1 cellular context compared by ENCODE assay signal in genomic region chr1:110962892-110963665, GRCh38.
TF ChIP-seq lines count a peak whose summit lies in the region.

No MANE protein-coding gene starts in this region.

TF ChIP-seq in HepG2, 621 proteins besides CTCF, POLR2A, EP300 and RAD21 (continued from another document and continues in another):
- TF ChIP-seq GATA4 (IDR thresholded peaks at IDR 0.05; ENCODE audit: borderline replicate concordance, low read depth): no peak
- TF ChIP-seq ZNF816 (CRISPR knock-in tag; IDR thresholded peaks at IDR 0.05; ENCODE audit: borderline replicate concordance): 0 out of 2 replicates have a peak, but pooled peaks have one; percentile 85
- TF ChIP-seq CEBPZ (IDR thresholded peaks at IDR 0.05; ENCODE audit: low read length): no peak
- no peak for TF ChIP-seq ZBTB34 (CRISPR knock-in tag; IDR thresholded peaks at IDR 0.05)
- TF ChIP-seq EEA1 (CRISPR knock-in tag; IDR thresholded peaks at IDR 0.05; ENCODE audit: borderline replicate concordance): no peak
- no peak for TF ChIP-seq ZNF276 (CRISPR knock-in tag; IDR thresholded peaks at IDR 0.05; ENCODE audit: low read depth)
- TF ChIP-seq NCOA1 (CRISPR knock-in tag; IDR thresholded peaks at IDR 0.05): no peak
- peak; percentile 94 for TF ChIP-seq ZHX1 (CRISPR knock-in tag; IDR thresholded peaks at IDR 0.05; ENCODE audit: low read depth)
- TF ChIP-seq IRX3 (CRISPR knock-in tag; IDR thresholded peaks at IDR 0.05; ENCODE audit: borderline replicate concordance, low read depth): peak; percentile 78; the same call in 1 of the 2 replicates
- TF ChIP-seq CENPBD1 (CRISPR knock-in tag; IDR thresholded peaks at IDR 0.05; ENCODE audit: borderline replicate concordance, low read depth): no peak
- TF ChIP-seq ZMYM4 (CRISPR knock-in tag; IDR thresholded peaks at IDR 0.05): no peak
- TF ChIP-seq ZNF17 (CRISPR knock-in tag; IDR thresholded peaks at IDR 0.05): peak; percentile 89; the same call in 1 of the 2 replicates
- peak; percentile 90 for TF ChIP-seq ZSCAN9 (CRISPR knock-in tag; IDR thresholded peaks at IDR 0.05; ENCODE audit: borderline replicate concordance)
- TF ChIP-seq JUNB (CRISPR knock-in tag; IDR thresholded peaks at IDR 0.05; ENCODE audit: borderline replicate concordance): peak; percentile 73; the same call in 1 of the 2 replicates
- no peak for TF ChIP-seq SNRNP70 (IDR thresholded peaks at IDR 0.05; ENCODE audit: low read depth, low read length)
- TF ChIP-seq BCLAF1 (IDR thresholded peaks at IDR 0.05): no peak
- TF ChIP-seq GLI4 (CRISPR knock-in tag; IDR thresholded peaks at IDR 0.05; ENCODE audit: borderline replicate concordance): 0 out of 2 replicates have a peak, but pooled peaks have one; percentile 74
- TF ChIP-seq ZNF616 (CRISPR knock-in tag; IDR thresholded peaks at IDR 0.05; ENCODE audit: low read depth): no peak
- TF ChIP-seq ZNF563 (CRISPR knock-in tag; IDR thresholded peaks at IDR 0.05): no peak
- TF ChIP-seq BCL6 (CRISPR knock-in tag; IDR thresholded peaks at IDR 0.05): 0 out of 2 replicates have a peak, but pooled peaks have one; percentile 18
- TF ChIP-seq TCF7 (IDR thresholded peaks at IDR 0.05; ENCODE audit: low read depth): no peak
- no peak for TF ChIP-seq SKIL (CRISPR knock-in tag; IDR thresholded peaks at IDR 0.05; ENCODE audit: borderline replicate concordance)
- 0 out of 2 replicates have a peak, but pooled peaks have one; percentile 25 for TF ChIP-seq ATF7-NPFF (CRISPR knock-in tag; IDR thresholded peaks at IDR 0.05; ENCODE audit: low read depth)
- TF ChIP-seq ZNF691 (CRISPR knock-in tag; IDR thresholded peaks at IDR 0.05; ENCODE audit: borderline replicate concordance, low read depth): no peak; the same call in 1 of the 2 replicates
- TF ChIP-seq ZNF160 (CRISPR knock-in tag; IDR thresholded peaks at IDR 0.05): no peak
- TF ChIP-seq DBP (CRISPR knock-in tag; IDR thresholded peaks at IDR 0.05; ENCODE audit: not compliant biosample characterization): no peak
- no peak for TF ChIP-seq ZIK1 (CRISPR knock-in tag; IDR thresholded peaks at IDR 0.05; ENCODE audit: borderline replicate concordance, low read depth)
- no peak for TF ChIP-seq EHMT2 (IDR thresholded peaks at IDR 0.05; ENCODE audit: borderline replicate concordance, low read depth, low read length)
- TF ChIP-seq MYPOP (CRISPR knock-in tag; IDR thresholded peaks at IDR 0.05): peak; percentile 56; the same call in 1 of the 2 replicates
- TF ChIP-seq PAF1 (CRISPR knock-in tag; IDR thresholded peaks at IDR 0.05): no peak
- TF ChIP-seq MXI1 (IDR thresholded peaks at IDR 0.05; ENCODE audit: borderline replicate concordance, low read depth, low read length): no peak
